24 cellular contexts compared by ENCODE assay signal in the genomic region with DNA sequence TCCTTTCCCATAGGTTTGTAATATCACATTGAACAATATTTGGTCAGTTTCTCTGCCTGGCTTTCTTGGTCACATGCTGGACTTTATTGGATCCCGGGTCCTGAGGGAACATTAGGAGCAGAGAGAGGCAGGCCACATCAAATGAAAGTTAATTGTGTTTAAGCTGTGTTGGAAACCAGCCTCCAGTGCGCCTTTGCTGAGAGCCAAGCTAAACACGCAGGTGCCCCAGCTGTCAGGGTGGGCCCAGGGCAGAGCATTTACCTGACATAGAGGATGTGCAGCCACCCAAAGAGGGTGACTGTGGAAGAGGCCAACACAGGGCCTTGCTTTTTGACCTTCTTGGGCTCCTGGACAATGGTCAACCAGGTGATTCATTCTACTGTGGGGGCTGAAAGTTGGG.
"Had no signal": no experiment of that assay in that cellular context is flagged by ENCODE, and none has a peak within 500 bp of the region (broad histone marks: within the 10 kb centered on the region; RNA-seq: fewer than 3 reads in every experiment).

No MANE protein-coding gene starts in this region.

- DNase-seq: islet precursor cell; left ventricle myocardium inferior; mesendoderm; naive B cell; natural killer cell; ovary; right lobe of liver; stimulated activated CD4-positive, alpha-beta T cell treated with anti-CD3 and anti-CD28 coated beads, Interleukin-1b, Interleukin-23, amount 100 ng/mL, for 48 hours; stimulated activated CD4-positive, alpha-beta T cell treated with anti-CD3 and anti-CD28 coated beads, Interleukin-2, amount 100 ng/mL, for 48 hours; stimulated activated CD4-positive, alpha-beta T cell treated with anti-CD3 and anti-CD28 coated beads, Interleukin-4, amount 100 ng/mL, for 4 hours; stimulated activated CD8-positive, alpha-beta memory T cell treated with anti-CD3 and anti-CD28 coated beads, Interleukin-4, amount 100 ng/mL, for 48 hours; stimulated activated naive CD4-positive, alpha-beta T cell treated with Interleukin-2 at 50 U/mL for 16 hours; stomach; testis; thyroid gland; transverse colon; upper lobe of left lung had no signal

- H3K4me3 ChIP-seq: left ventricle myocardium inferior, lung, ovary, right atrium auricular region, right lobe of liver, smooth muscle cell, stomach, testis, thyroid gland, transverse colon, upper lobe of left lung, vagina had no signal

- H3K9me3 ChIP-seq: left ventricle myocardium inferior, ovary, right atrium auricular region, right lobe of liver, stomach, testis, thyroid gland, transverse colon, upper lobe of left lung, vagina had no signal

- H3K4me1 ChIP-seq: left ventricle myocardium inferior, right atrium auricular region, right lobe of liver, stomach, testis, thyroid gland, transverse colon, upper lobe of left lung, vagina had no signal

- H3K27ac ChIP-seq: left ventricle myocardium inferior, ovary, right atrium auricular region, right lobe of liver, stomach, testis, thyroid gland, transverse colon, upper lobe of left lung, vagina had no signal

- H3K4me2 ChIP-seq: smooth muscle cell had no signal

- H3K4me3 Mint-ChIP-seq: mesothelial cell of epicardium; naive B cell; natural killer cell; stimulated activated memory B cell treated with anti-CD40 and anti-IgM and Interleukin-4, amounts not matched to agents 10 μg/mL and 1 μg/mL and 100 μg/mL, for 72 hours had no signal

- H3K4me1 Mint-ChIP-seq: naive B cell; natural killer cell; stimulated activated memory B cell treated with anti-CD40 and anti-IgM and Interleukin-4, amounts not matched to agents 10 μg/mL and 1 μg/mL and 100 μg/mL, for 72 hours had no signal

- H3K9me3 Mint-ChIP-seq: stimulated activated memory B cell treated with anti-CD40 and anti-IgM and Interleukin-4, amounts not matched to agents 10 μg/mL and 1 μg/mL and 100 μg/mL, for 72 hours had no signal

- H3K27ac Mint-ChIP-seq: mesothelial cell of epicardium; naive B cell; natural killer cell; progenitor cell of endocrine pancreas; stimulated activated memory B cell treated with anti-CD40 and anti-IgM and Interleukin-4, amounts not matched to agents 10 μg/mL and 1 μg/mL and 100 μg/mL, for 72 hours had no signal

- H3K36me3 ChIP-seq: left ventricle myocardium inferior, ovary, right atrium auricular region, right lobe of liver, stomach, thyroid gland, transverse colon, upper lobe of left lung, vagina had no signal

- H3K36me3 Mint-ChIP-seq: natural killer cell; stimulated activated memory B cell treated with anti-CD40 and anti-IgM and Interleukin-4, amounts not matched to agents 10 μg/mL and 1 μg/mL and 100 μg/mL, for 72 hours had no signal

- H3K27me3 ChIP-seq: ovary, right atrium auricular region, right lobe of liver, stomach, testis, thyroid gland, transverse colon, upper lobe of left lung, vagina had no signal
